Comparison of ENCODE assay signal across 8 cellular contexts in the genomic region with DNA sequence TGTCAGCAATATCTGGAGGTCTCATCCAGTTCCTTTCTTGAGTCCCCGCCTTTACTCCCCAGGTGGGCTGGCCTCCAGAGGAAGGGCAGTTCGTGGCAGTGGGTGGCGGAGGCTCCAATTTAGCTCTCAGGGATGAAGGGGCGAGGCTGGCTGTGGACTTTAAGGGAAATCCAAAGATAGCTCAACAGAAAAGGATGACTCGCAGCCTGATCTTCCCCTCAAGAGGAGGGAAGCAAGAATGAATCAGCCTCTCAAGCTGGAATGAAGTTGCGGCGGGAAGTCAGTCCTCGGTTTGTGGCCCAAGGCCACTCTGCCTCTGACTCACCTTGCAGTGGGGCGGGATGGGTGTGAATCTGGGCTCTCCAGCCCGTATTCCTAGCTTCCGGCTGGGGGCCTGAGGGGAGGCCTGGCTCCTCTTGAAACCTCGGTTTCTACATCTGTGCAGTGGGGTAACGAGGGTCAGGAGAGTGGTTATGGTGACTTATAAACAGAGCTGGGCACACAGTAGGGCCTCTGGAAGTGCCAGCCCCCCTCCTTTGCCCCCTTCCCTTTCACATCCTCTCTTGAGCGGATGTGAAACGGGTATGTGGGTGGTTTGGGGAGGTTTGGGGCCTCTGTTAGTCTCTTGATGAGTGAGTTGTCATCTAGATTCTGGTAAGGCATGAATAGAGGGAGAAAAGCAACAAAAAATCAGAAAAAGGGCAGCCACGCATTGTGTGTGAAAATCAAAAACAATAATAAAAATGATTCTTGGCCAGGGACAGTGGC. TPM values are rescaled to one million over a fixed set of nuclear protein-coding genes. Genes with fewer than 3 reads are reported as not detected.
DNase-seq lines count a peak whose midpoint lies in the region; ATAC-seq and FAIRE-seq lines count a peak whose summit lies in the region.

No MANE protein-coding gene starts in this region.

- DNase-seq in Caki2 (ENCODE audit: low read depth) (peak; percentile 93), trophoblast cell (peak; percentile 95 to 96), urothelium cell line (ENCODE audit: low spot score) (peak; percentile 91), KG1 (lab: John Stamatoyannopoulos, UW) (no peak)
- peak; percentile 58 for DNase-seq in activated CD4-positive, alpha-beta T cell treated with anti-CD3 and anti-CD28 coated beads, Interleukin-2, amount 50 U/mL, for 1 hour
- peak; percentile 64 for DNase-seq in effector CD4-positive, alpha-beta T cell

- H3K4ac ChIP-seq in trophoblast cell (ENCODE audit: low read depth, low read length): peak overlapping the region; percentile 25

- peak overlapping the region; percentile 86 for H4K91ac ChIP-seq in trophoblast cell (ENCODE audit: low read depth, low read length)

- peaks cover 2% of the 10 kb centered on the region for H3K79me2 ChIP-seq in trophoblast cell (ENCODE audit: control insufficient read depth, insufficient read depth, low read length, poor library complexity)

- no peak overlapping the region for H3K23ac ChIP-seq in trophoblast cell (ENCODE audit: low read length)

- H2AFZ ChIP-seq in trophoblast cell (ENCODE audit: insufficient read depth, low read length, poor library complexity): peak overlapping the region; percentile 37

- in situ Hi-C loops in Caki2 (cut with HindIII; ENCODE audit: low pct_unique_long_range_greater_than_20kb, low sequenced_read_pairs): no loop called here

- H3K4me1 ChIP-seq in HUES6 (ENCODE audit: control insufficient read depth, insufficient read depth, low read length) (peaks cover 22% of the 10 kb centered on the region), trophoblast cell (ENCODE audit: control insufficient read depth in 1 of 2, insufficient read depth in 2 of 2, low read length in 2 of 2) (peaks cover 18 to 19% of the 10 kb centered on the region in 2 experiments)

- H4K8ac ChIP-seq in trophoblast cell (ENCODE audit: low read depth, low read length): peak overlapping the region; percentile 89

- H2BK5ac ChIP-seq in trophoblast cell (ENCODE audit: low read depth, low read length, poor library complexity): peak overlapping the region; percentile 91

- peak overlapping the region; percentile 28 for H3K4me2 ChIP-seq in trophoblast cell (ENCODE audit: low read length)

- H3K27ac ChIP-seq in HUES6 (ENCODE audit: low read depth, low read length) (peak overlapping the region; percentile 36; the same call in 1 of the 2 replicates), trophoblast cell (ENCODE audit: low read depth, low read length) (peak overlapping the region; percentile 93)

- H3K36me3 ChIP-seq in HUES6 (ENCODE audit: control insufficient read depth, insufficient read depth, low read length) (no peaks in the 10 kb centered on the region), trophoblast cell (ENCODE audit: control insufficient read depth in 1 of 2, insufficient read depth in 2 of 2, low read length in 2 of 2) (peaks cover 4 to 7% of the 10 kb centered on the region in 2 experiments)

- H2BK12ac ChIP-seq in trophoblast cell (ENCODE audit: low read length): peak overlapping the region; percentile 88

- peak; percentile 86 for FAIRE-seq in urothelium cell line (lab: Jason Lieb, UNC)

- peak overlapping the region; percentile 51 for H2AK5ac ChIP-seq in trophoblast cell (ENCODE audit: low read length)

- no peak overlapping the region for H3K4me3 ChIP-seq in HUES6 (ENCODE audit: low read depth, low read length)
- H3K4me3 ChIP-seq in trophoblast cell (ENCODE audit: low read depth, low read length): no peak overlapping the region

- H3K27me3 ChIP-seq in HUES6 (ENCODE audit: control insufficient read depth, insufficient read depth, low read length) (peaks cover 8% of the 10 kb centered on the region; the same call in 1 of the 2 replicates), trophoblast cell (ENCODE audit: insufficient read depth, low read length) (no peaks in the 10 kb centered on the region)

- peak; percentile 59 for ATAC-seq in GM21576 (IDR thresholded peaks at IDR 0.05; ENCODE audit: unreplicated experiment)

- H3K9ac ChIP-seq in HUES6 (ENCODE audit: low read length): peak overlapping the region; percentile 17
- no peak overlapping the region for H3K9ac ChIP-seq in trophoblast cell (ENCODE audit: low read length)

- WGBS in trophoblast cell (ENCODE audit: extremely low coverage, insufficient coverage, insufficient read length): no CpG with 5 or more reads among the region's 16 CpGs

- H3K9me3 ChIP-seq in HUES6 (ENCODE audit: control insufficient read depth, insufficient read depth, low read depth, low read length): no peaks in the 10 kb centered on the region
- peaks cover 4% of the 10 kb centered on the region for H3K9me3 ChIP-seq in trophoblast cell (ENCODE audit: insufficient read depth, low read depth, low read length)

- H3K14ac ChIP-seq in trophoblast cell (ENCODE audit: low read length): peak overlapping the region; percentile 84

- peak overlapping the region; percentile 27 for H4K12ac ChIP-seq in trophoblast cell (ENCODE audit: low read depth, low read length)

- H3K79me1 ChIP-seq in trophoblast cell (ENCODE audit: low read length): peaks cover 18% of the 10 kb centered on the region

- H2BK120ac ChIP-seq in trophoblast cell (ENCODE audit: insufficient read depth, low read length, poor library complexity): peak overlapping the region; percentile 84

- H3K18ac ChIP-seq in trophoblast cell (ENCODE audit: low read length): peak overlapping the region; percentile 73

RNA-seq across cellular contexts. Expression of gene SMG9, which starts 10.5 kb away (rescaled TPM):
- 23.4 and 35.9 TPM in 2 replicates for total RNA-seq in Caki2 (2014; rRNA removed; shearing (Covaris generic); ENCODE audit: low replicate concordance)
- 29.5 and 29.9 TPM in 2 replicates for polyA plus RNA-seq in trophoblast cell (2013)

RNA-seq across cellular contexts. Expression of gene KCNN4, which starts 15.5 kb away (rescaled TPM):
- 10.7 and 15.4 TPM in 2 replicates for total RNA-seq in Caki2 (2014; rRNA removed; shearing (Covaris generic); ENCODE audit: low replicate concordance)
- polyA plus RNA-seq in trophoblast cell (2013): 46.3 and 48.1 TPM in 2 replicates

RNA-seq across cellular contexts. Expression of gene LYPD5, which starts 37.0 kb away (rescaled TPM):
- 9.5 TPM in 1 of 2 replicates, not detected in the other for total RNA-seq in Caki2 (2014; rRNA removed; shearing (Covaris generic); ENCODE audit: low replicate concordance)
- polyA plus RNA-seq in trophoblast cell (2013): 75.1 and 79.1 TPM in 2 replicates

RNA-seq across cellular contexts. Expression of gene IRGC, which starts 49.4 kb away (rescaled TPM):
- total RNA-seq in Caki2 (2014; rRNA removed; shearing (Covaris generic); ENCODE audit: low replicate concordance): not detected in 2 replicates
- not detected in 2 replicates for polyA plus RNA-seq in trophoblast cell (2013)
